In the genomic region with DNA sequence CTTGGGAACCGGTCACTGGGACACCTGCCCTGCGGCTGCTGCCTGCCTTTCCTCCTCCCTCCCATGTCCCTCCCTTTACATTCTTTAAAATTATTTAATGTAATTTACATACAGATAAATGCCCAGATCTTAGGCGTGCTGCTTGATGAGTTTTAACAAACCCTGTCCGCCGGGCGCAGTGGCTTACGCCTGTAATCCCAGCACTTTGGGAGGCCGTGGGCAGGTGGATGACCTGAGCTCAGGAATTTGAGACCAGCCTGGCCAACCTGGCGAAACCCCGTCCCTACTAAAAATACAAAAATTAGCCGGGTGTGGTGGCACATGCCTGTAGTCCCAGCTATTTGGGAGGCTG, we compare ENCODE assay signal across 8 cellular contexts. TPM values are rescaled to one million over a fixed set of nuclear protein-coding genes. Genes with fewer than 3 reads are reported as not detected.
DNase-seq lines count a peak whose midpoint lies in the region; TF ChIP-seq lines count a peak whose summit lies in the region.
"Not testable (repeated sequence)": the region's sequence is repeated elsewhere in the genome, so short reads cannot be mapped to it uniquely, and the experiment has no call there.

No MANE protein-coding gene starts in this region.

- H3K4me3 Mint-ChIP-seq in Caco-2 (ENCODE audit: unreplicated experiment) (peak overlapping the region; percentile 96), brain (peak overlapping the region; percentile 94 to 97 (median 97))
- peak overlapping the region; percentile 92 for H3K4me3 Mint-ChIP-seq in activated CD4-positive, alpha-beta T cell treated with anti-CD3 and anti-CD28 coated beads, Interleukin-2, amount 10 ng/mL, durations not matched to agents 7 days and 5 days

- intact Hi-C loops in Caco-2 (cut with micrococcal nuclease; ENCODE audit: unreplicated experiment) (loop anchor here (5.0 kb wide), 2 partner anchors 250 to 485 kb away; partner anchors contain the start of gene TGFA), sigmoid colon (cut with DNase I) (loop anchor here (5.0 kb wide), 2 partner anchors 250 to 390 kb away; partner anchors contain the start of gene TGFA), uterus (cut with DNase I; ENCODE audit: low total_unique reads) (loop anchor here (5.0 kb wide), 1 partner anchor 395 kb away; no protein-coding TSS in a partner anchor)

- not testable (repeated sequence) for TF ChIP-seq EP300 in sigmoid colon (IDR thresholded peaks at IDR 0.05)

- H3K4me1 ChIP-seq in Caco-2; muscle layer of colon (ENCODE audit: insufficient read depth, low read length); uterus: not testable (repeated sequence)
- peaks cover 0 to 22% (median 14%) of the 10 kb centered on the region in 4 donors for H3K4me1 ChIP-seq in sigmoid colon

- H3K27ac Mint-ChIP-seq in Caco-2 (ENCODE audit: unreplicated experiment) (peak overlapping the region; percentile 95), brain (peak overlapping the region in 2 of 5 experiments; percentile 41 to 45)
- H3K27ac Mint-ChIP-seq in activated CD4-positive, alpha-beta T cell treated with anti-CD3 and anti-CD28 coated beads, Interleukin-2, amount 10 ng/mL, durations not matched to agents 7 days and 5 days, result not testable (repeated sequence)

- TF ChIP-seq POLR2A in sigmoid colon (IDR thresholded peaks at IDR 0.05); uterus (IDR thresholded peaks at IDR 0.05): not testable (repeated sequence)

- POLR2A ChIA-PET in Caco-2 (lab: Charles Lee), result interaction anchor here (0.5 to 1.8 kb wide), 3 partner anchors 9 to 766 kb away, joined by 3 to 22 read pairs (median 3); partner anchors contain the start of genes NAGK, PCYOX1 and SNRPG
- POLR2A ChIA-PET in activated CD4-positive, alpha-beta T cell treated with anti-CD3 and anti-CD28 coated beads, Interleukin-2, amount 10 ng/mL, durations not matched to agents 7 days and 5 days (lab: Charles Lee), result interaction anchor here (0.9 to 1.0 kb wide), 2 partner anchors 55 to 249 kb away, joined by 3 to 5 read pairs; no protein-coding TSS in a partner anchor

- DNase-seq in Caco-2; MG63; activated CD4-positive, alpha-beta T cell treated with anti-CD3 and anti-CD28 coated beads, Interleukin-2, amount 10 ng/mL, durations not matched to agents 7 days and 5 days; foreskin fibroblast; sigmoid colon; uterus: not testable (repeated sequence)

- not testable (repeated sequence) for BruUV-seq in Caco-2 (replicated peaks; lab: Mats Ljungman, UMichigan)

- H3K27ac ChIP-seq in muscle layer of colon (ENCODE audit: low read depth, low read length), result not testable (repeated sequence)
- H3K27ac ChIP-seq in sigmoid colon, result peak overlapping the region; percentile 81 to 90 (median 83)
- peak overlapping the region; percentile 75 to 82 for H3K27ac ChIP-seq in uterus

- H3K4me3 ChIP-seq in Caco-2 (ENCODE audit: low read depth, low read length) (peak overlapping the region; percentile 99; the same call in 1 of the 2 replicates), MG63 (peak overlapping the region; percentile 92), foreskin fibroblast (ENCODE audit: low read depth in 1 of 2, low read length in 2 of 2) (peak overlapping the region; percentile 15 to 95), muscle layer of colon (ENCODE audit: low read depth in 1 of 2, low read length in 2 of 2) (peak overlapping the region; percentile 69 to 79), sigmoid colon (peak overlapping the region in 3 of 4 donors; percentile 68 to 98 (median 89)), uterus (peak overlapping the region; percentile 73 to 82)

- not testable (repeated sequence) for TF ChIP-seq CTCF in Caco-2 (IDR thresholded peaks at IDR 0.05; ENCODE audit: insufficient read depth in 1 of 2, low read depth in 1 of 2, low read length in 1 of 2, severe bottlenecking in 1 of 2, unreplicated experiment in 1 of 2); brain (conservative IDR thresholded peaks at IDR 0.05); foreskin fibroblast (IDR thresholded peaks at IDR 0.05; ENCODE audit: low read depth, low read length); sigmoid colon (IDR thresholded peaks at IDR 0.05); uterus (IDR thresholded peaks at IDR 0.05)

- CTCF ChIA-PET in Caco-2 (lab: Charles Lee), result interaction anchor here (0.7 to 3.3 kb wide), 7 partner anchors 9 to 344 kb away, joined by 3 to 38 read pairs (median 4); partner anchors contain the start of gene SNRPG
- CTCF ChIA-PET in activated CD4-positive, alpha-beta T cell treated with anti-CD3 and anti-CD28 coated beads, Interleukin-2, amount 10 ng/mL, durations not matched to agents 7 days and 5 days (lab: Charles Lee), result interaction anchor here (1.0 to 3.8 kb wide), 12 partner anchors 9 to 618 kb away, joined by 3 to 29 read pairs (median 5); partner anchors contain the start of genes C2orf42, PCYOX1 and SNRPG

- H3K36me3 Mint-ChIP-seq in Caco-2 (ENCODE audit: insufficient read depth, unreplicated experiment) (peaks cover 46% of the 10 kb centered on the region), brain (peaks cover 29% of the 10 kb centered on the region)
- peaks cover 31% of the 10 kb centered on the region for H3K36me3 Mint-ChIP-seq in activated CD4-positive, alpha-beta T cell treated with anti-CD3 and anti-CD28 coated beads, Interleukin-2, amount 10 ng/mL, durations not matched to agents 7 days and 5 days (ENCODE audit: low read depth)

- not testable (repeated sequence) for H3K9ac ChIP-seq in muscle layer of colon (ENCODE audit: low read length)

- H3K9me3 Mint-ChIP-seq in Caco-2 (ENCODE audit: unreplicated experiment); activated CD4-positive, alpha-beta T cell treated with anti-CD3 and anti-CD28 coated beads, Interleukin-2, amount 10 ng/mL, durations not matched to agents 7 days and 5 days; brain: not testable (repeated sequence)

- not testable (repeated sequence) for H3K36me3 ChIP-seq in Caco-2 (ENCODE audit: control insufficient read depth, insufficient read depth, low read length); uterus
- H3K36me3 ChIP-seq in MG63 (peaks cover 36% of the 10 kb centered on the region), muscle layer of colon (ENCODE audit: insufficient read depth, low read length) (peaks cover 11% of the 10 kb centered on the region), sigmoid colon (peaks cover 0 to 29% (median 3%) of the 10 kb centered on the region in 4 donors)

- not testable (repeated sequence) for H3K27me3 Mint-ChIP-seq in Caco-2 (ENCODE audit: insufficient read depth, unreplicated experiment); activated CD4-positive, alpha-beta T cell treated with anti-CD3 and anti-CD28 coated beads, Interleukin-2, amount 10 ng/mL, durations not matched to agents 7 days and 5 days; brain

- WGBS in sigmoid colon, 2 donors, result 22 to 40% methylated on average over 11 of the region's 11 CpGs

- not testable (repeated sequence) for H3K27me3 ChIP-seq in Caco-2 (replicated peaks; ENCODE audit: control insufficient read depth, insufficient read depth, low read length); MG63; muscle layer of colon (ENCODE audit: control insufficient read depth in 1 of 2, insufficient read depth in 2 of 2, low read length in 2 of 2); sigmoid colon; uterus

- not testable (repeated sequence) for H3K9me3 ChIP-seq in Caco-2; MG63; muscle layer of colon (ENCODE audit: low read length); sigmoid colon; uterus

- H3K4me1 Mint-ChIP-seq in Caco-2 (ENCODE audit: low read depth, unreplicated experiment), result not testable (repeated sequence)
- peaks cover 40% of the 10 kb centered on the region for H3K4me1 Mint-ChIP-seq in activated CD4-positive, alpha-beta T cell treated with anti-CD3 and anti-CD28 coated beads, Interleukin-2, amount 10 ng/mL, durations not matched to agents 7 days and 5 days
- peaks cover 32% of the 10 kb centered on the region for H3K4me1 Mint-ChIP-seq in brain

RNA-seq across cellular contexts. Expression of gene FAM136A, which starts 0.3 kb away (rescaled TPM):
- 115 and 120 TPM in 2 replicates for total RNA-seq in Caco-2 (2022)
- total RNA-seq in MG63 (2014; rRNA removed; shearing (Covaris generic); ENCODE audit: low replicate concordance), result 32.9 and 51.3 TPM in 2 replicates
- total RNA-seq in activated CD4-positive, alpha-beta T cell treated with anti-CD3 and anti-CD28 coated beads, Interleukin-2, amount 10 ng/mL, durations not matched to agents 7 days and 5 days, result 10 to 100 TPM; 33.4 to 37.4 TPM
- 39.0 TPM for polyA plus RNA-seq in brain (ENCODE audit: insufficient read depth, low read depth, low replicate concordance)
- total RNA-seq in sigmoid colon, result 10 to 100 TPM; 20.0 to 25.3 (median 24.1) TPM
- polyA plus RNA-seq in sigmoid colon, result 10 to 100 TPM; 43.2 to 52.7 (median 50.9) TPM
- 10 to 100 TPM in 3 of 4 donors, 1 to 10 TPM in 1; 4.9 to 79.4 (median 24.5) TPM for total RNA-seq in uterus

RNA-seq across cellular contexts. Expression of gene SNRPG, which starts 8.6 kb away (rescaled TPM):
- total RNA-seq in Caco-2 (2022) (410 and 416 TPM in 2 replicates), sigmoid colon (100 to 1,000 TPM in 2 of 4 donors, 10 to 100 TPM in 2; 80.9 to 221 (median 143) TPM), uterus (100 to 1,000 TPM in 3 of 4 donors, 10 to 100 TPM in 1; 91.3 to 276 (median 162) TPM)
- 179 and 213 TPM in 2 replicates for total RNA-seq in MG63 (2014; rRNA removed; shearing (Covaris generic); ENCODE audit: low replicate concordance)
- 100 to 1,000 TPM; 307 to 364 TPM for total RNA-seq in activated CD4-positive, alpha-beta T cell treated with anti-CD3 and anti-CD28 coated beads, Interleukin-2, amount 10 ng/mL, durations not matched to agents 7 days and 5 days
- polyA plus RNA-seq in brain (ENCODE audit: insufficient read depth, low read depth, low replicate concordance) (114 TPM), sigmoid colon (100 to 1,000 TPM; 188 to 219 (median 189) TPM)

RNA-seq across cellular contexts. Expression of gene PCYOX1, which starts 44.2 kb away (rescaled TPM):
- total RNA-seq in Caco-2 (2022), result 114 and 119 TPM in 2 replicates
- total RNA-seq in MG63 (2014; rRNA removed; shearing (Covaris generic); ENCODE audit: low replicate concordance), result 6.4 and 16.6 TPM in 2 replicates
- 10 to 100 TPM; 15.5 to 17.0 TPM for total RNA-seq in activated CD4-positive, alpha-beta T cell treated with anti-CD3 and anti-CD28 coated beads, Interleukin-2, amount 10 ng/mL, durations not matched to agents 7 days and 5 days
- polyA plus RNA-seq in brain (ENCODE audit: insufficient read depth, low read depth, low replicate concordance), result 23.8 TPM
- 10 to 100 TPM; 46.8 to 66.2 (median 57.7) TPM for total RNA-seq in sigmoid colon
- polyA plus RNA-seq in sigmoid colon, result 10 to 100 TPM in 1 of 3 donors, 1 to 10 TPM in 2; 4.2 to 14.1 (median 5.5) TPM
- 10 to 100 TPM; 54.4 to 84.6 (median 68.4) TPM for total RNA-seq in uterus

RNA-seq across cellular contexts. Expression of gene TIA1, which starts 53.7 kb away (rescaled TPM):
- total RNA-seq in Caco-2 (2022) (146 and 149 TPM in 2 replicates), sigmoid colon (100 to 1,000 TPM in 2 of 4 donors, 10 to 100 TPM in 2; 94.8 to 132 (median 105) TPM), uterus (100 to 1,000 TPM in 3 of 4 donors, 10 to 100 TPM in 1; 86.8 to 514 (median 151) TPM)
- total RNA-seq in MG63 (2014; rRNA removed; shearing (Covaris generic); ENCODE audit: low replicate concordance), result 46.0 and 53.3 TPM in 2 replicates
- 100 to 1,000 TPM; 133 to 146 TPM for total RNA-seq in activated CD4-positive, alpha-beta T cell treated with anti-CD3 and anti-CD28 coated beads, Interleukin-2, amount 10 ng/mL, durations not matched to agents 7 days and 5 days
- polyA plus RNA-seq in brain (ENCODE audit: insufficient read depth, low read depth, low replicate concordance) (30.5 TPM), sigmoid colon (10 to 100 TPM in 2 of 3 donors, 1 to 10 TPM in 1; 9.7 to 41.6 (median 12.6) TPM)
